In the genomic region with DNA sequence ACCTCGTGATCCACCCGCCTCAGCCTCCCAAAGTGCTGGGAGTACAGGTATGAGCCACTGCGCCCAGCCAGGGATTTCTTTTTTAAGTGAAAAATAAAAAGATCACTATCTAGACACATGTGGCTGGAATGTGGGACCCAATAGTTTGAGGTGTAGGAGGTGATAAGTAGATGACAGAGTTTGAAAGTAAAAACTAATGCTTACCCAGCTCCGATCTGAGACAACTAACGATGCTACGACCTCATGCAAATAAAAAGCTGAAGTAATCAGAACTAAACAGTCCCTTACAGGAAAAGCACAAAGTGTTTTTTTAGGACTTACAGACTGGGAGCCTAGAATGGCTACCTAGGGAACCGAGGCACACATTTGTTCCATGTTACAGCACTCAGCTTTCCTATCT, we compare ENCODE assay signal across 1 cellular context.
TF ChIP-seq lines count a peak whose summit lies in the region.

No MANE protein-coding gene starts in this region.

TF ChIP-seq in GM23338, 12 proteins besides CTCF, POLR2A, EP300 and RAD21 (continued from another document):
- TF ChIP-seq ZNF331 (CRISPR knock-in tag; IDR thresholded peaks at IDR 0.05; ENCODE audit: low read depth) (no peak), ZNF462 (CRISPR knock-in tag; IDR thresholded peaks at IDR 0.05) (no peak), ZNF114 (CRISPR knock-in tag; IDR thresholded peaks at IDR 0.05) (no peak)
TF ChIP-seq in GM23338: peak in this region for 0.
